8 cellular contexts compared by ENCODE assay signal in the genomic region with DNA sequence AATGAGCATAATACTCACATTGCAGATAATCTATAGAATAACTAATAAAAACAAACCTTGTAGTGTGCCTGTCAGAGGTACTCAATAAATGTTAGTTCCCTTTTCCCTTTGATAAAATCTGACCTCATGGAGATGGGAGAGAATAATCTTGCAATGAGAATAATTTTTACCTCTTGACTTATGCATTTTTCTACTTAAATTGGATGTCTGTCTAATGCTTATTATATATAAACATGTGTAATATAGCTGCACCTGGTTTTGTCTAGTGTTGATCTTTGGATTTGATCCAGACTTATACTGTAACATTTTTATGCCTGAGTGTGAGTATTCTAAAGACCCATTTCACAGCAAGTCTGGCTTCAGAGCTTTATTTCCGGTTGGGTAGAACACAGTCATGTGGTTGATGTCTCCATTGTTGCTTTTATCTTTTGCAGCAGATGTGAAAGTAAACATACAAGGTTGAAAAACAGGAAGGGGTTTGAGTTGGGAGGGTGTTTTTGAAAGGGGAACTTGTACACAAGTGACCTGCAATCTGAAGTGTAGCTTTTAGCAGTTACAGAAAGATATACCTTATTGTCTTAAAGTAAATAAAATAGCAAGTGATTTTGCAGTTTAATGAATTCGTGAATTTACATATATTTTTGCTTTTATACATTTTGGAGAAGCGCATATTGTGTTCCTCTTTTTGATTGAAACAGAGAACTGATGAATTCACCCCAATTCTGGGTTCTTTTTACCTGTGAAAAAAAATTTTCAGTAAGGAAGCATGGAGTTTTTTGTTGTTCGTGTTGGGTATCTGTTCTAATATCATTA. TPM values are rescaled to one million over a fixed set of nuclear protein-coding genes. Genes with fewer than 3 reads are reported as not detected.
DNase-seq lines count a peak whose midpoint lies in the region; ATAC-seq and TF ChIP-seq lines count a peak whose summit lies in the region.

No MANE protein-coding gene starts in this region.

- H3K27ac Mint-ChIP-seq in T-helper 17 cell = peak overlapping the region; percentile 98

- H3K4me1 Mint-ChIP-seq in T-helper 17 cell = peaks cover 44% of the 10 kb centered on the region

- H3K79me2 ChIP-seq in SK-N-SH (ENCODE audit: insufficient read depth) = no peaks in the 10 kb centered on the region

- peak overlapping the region; percentile 30; the same call in 1 of the 2 replicates for H3K4me2 ChIP-seq in SK-N-SH

- TF ChIP-seq CTCF in SK-N-SH (IDR thresholded peaks at IDR 0.05) (no peak), left ventricle myocardium inferior (IDR thresholded peaks at IDR 0.05; ENCODE audit: borderline replicate concordance) (no peak), uterus (IDR thresholded peaks at IDR 0.05) (no peak), gastroesophageal sphincter (IDR thresholded peaks at IDR 0.05) (no peak)

- no peak for TF ChIP-seq EP300 in SK-N-SH (IDR thresholded peaks at IDR 0.05; ENCODE audit: borderline replicate concordance in 1 of 2, low read depth in 1 of 2, low read length in 1 of 2)
- TF ChIP-seq EP300 in gastroesophageal sphincter (IDR thresholded peaks at IDR 0.05) = no peak

- no peak overlapping the region for H3K4me3 ChIP-seq in SK-N-SH (ENCODE audit: low read depth in 2 of 2, low read length in 1 of 2)
- H3K4me3 ChIP-seq in HUES48 (ENCODE audit: low read depth, low read length) = no peak overlapping the region
- no peak overlapping the region for H3K4me3 ChIP-seq in left ventricle myocardium inferior
- H3K4me3 ChIP-seq in uterus = peak overlapping the region in 1 of 2 donors; percentile 5
- no peak overlapping the region for H3K4me3 ChIP-seq in gastroesophageal sphincter

- no peak for ATAC-seq in SK-N-SH treated with all-trans-retinoic acid at 6 μM for 48 hours
- ATAC-seq in GM21526 (IDR thresholded peaks at IDR 0.05; ENCODE audit: low FRiP score, unreplicated experiment) = peak; percentile 89
- peak; percentile 89 for ATAC-seq in T-helper 17 cell
- ATAC-seq in gastroesophageal sphincter = no peak

- H3F3A ChIP-seq in SK-N-SH (replicated peaks; ENCODE audit: insufficient read depth) = peaks cover 4% of the 10 kb centered on the region

- H3K27me3 ChIP-seq in SK-N-SH (ENCODE audit: insufficient read depth) = no peaks in the 10 kb centered on the region
- H3K27me3 ChIP-seq in HUES48 (ENCODE audit: control insufficient read depth, insufficient read depth, low read length) = no peaks in the 10 kb centered on the region
- H3K27me3 ChIP-seq in left ventricle myocardium inferior (ENCODE audit: low read depth) = no peaks in the 10 kb centered on the region
- no peaks in the 10 kb centered on the region for H3K27me3 ChIP-seq in uterus
- no peaks in the 10 kb centered on the region for H3K27me3 ChIP-seq in gastroesophageal sphincter

- TF ChIP-seq POLR2A in uterus (IDR thresholded peaks at IDR 0.05) (no peak), gastroesophageal sphincter (IDR thresholded peaks at IDR 0.05) (no peak)

- H3K27me3 Mint-ChIP-seq in T-helper 17 cell = no peaks in the 10 kb centered on the region

- CTCF ChIA-PET in SK-N-SH (lab: Yijun Ruan, JAX) = interaction anchor here (0.6 to 2.2 kb wide), 7 partner anchors 8 to 50 kb away, joined by 3 to 9 read pairs (median 4); no protein-coding TSS in a partner anchor

- DNase-seq in SK-N-SH = no peak
- DNase-seq in T-helper 17 cell = peak in 2 of 3 donors; percentile 14 to 15
- DNase-seq in left ventricle myocardium inferior = no peak
- no peak for DNase-seq in uterus

- H3K9me2 ChIP-seq in SK-N-SH = no peaks in the 10 kb centered on the region

- H3K4me1 ChIP-seq in SK-N-SH (ENCODE audit: control insufficient read depth in 1 of 2, insufficient read depth in 2 of 2, low read depth in 1 of 2, low read length in 1 of 2) = peaks cover 7 to 20% of the 10 kb centered on the region in 2 experiments; a peak in 2 of 4 replicates
- H3K4me1 ChIP-seq in HUES48 (ENCODE audit: control insufficient read depth, insufficient read depth, low read length) = peaks cover 26% of the 10 kb centered on the region
- H3K4me1 ChIP-seq in left ventricle myocardium inferior = peaks cover 26% of the 10 kb centered on the region
- peaks cover 0 to 5% of the 10 kb centered on the region in 2 donors for H3K4me1 ChIP-seq in uterus
- peaks cover 4 to 24% (median 11%) of the 10 kb centered on the region in 3 donors for H3K4me1 ChIP-seq in gastroesophageal sphincter

- H3K36me3 ChIP-seq in SK-N-SH (replicated peaks in 1 of 2; ENCODE audit: control insufficient read depth in 1 of 2, insufficient read depth in 2 of 2, low read length in 1 of 2) = no peaks in the 10 kb centered on the region
- no peaks in the 10 kb centered on the region for H3K36me3 ChIP-seq in HUES48 (ENCODE audit: control insufficient read depth, insufficient read depth, low read length)
- no peaks in the 10 kb centered on the region for H3K36me3 ChIP-seq in left ventricle myocardium inferior
- H3K36me3 ChIP-seq in uterus = no peaks in the 10 kb centered on the region
- H3K36me3 ChIP-seq in gastroesophageal sphincter = no peaks in the 10 kb centered on the region

- H3K9me3 ChIP-seq in SK-N-SH (no peaks in the 10 kb centered on the region), HUES48 (ENCODE audit: control insufficient read depth, insufficient read depth, low read length) (no peaks in the 10 kb centered on the region), T-helper 17 cell (ENCODE audit: control insufficient read depth, low read length, poor library complexity, severe bottlenecking) (no peaks in the 10 kb centered on the region), left ventricle myocardium inferior (replicated peaks) (no peaks in the 10 kb centered on the region), uterus (no peaks in the 10 kb centered on the region), gastroesophageal sphincter (no peaks in the 10 kb centered on the region)

- TF ChIP-seq RAD21 in SK-N-SH (IDR thresholded peaks at IDR 0.05; ENCODE audit: low read length) = no peak

- no peaks in the 10 kb centered on the region for H3K36me3 Mint-ChIP-seq in T-helper 17 cell (ENCODE audit: low read depth)

- H3K9ac ChIP-seq in SK-N-SH (no peak overlapping the region), HUES48 (ENCODE audit: low read depth, low read length) (no peak overlapping the region)

- WGBS in SK-N-SH (ENCODE audit: low lambda C conversion rate) = 86% methylated on average over 4 of the region's 4 CpGs
- 60 to 64% methylated on average over 3 to 4 of the region's 4 CpGs for WGBS in gastroesophageal sphincter (ENCODE audit: low coverage in 1 of 2), 2 donors

- peak overlapping the region; percentile 22 to 70; a peak in 3 of 4 replicates for H3K27ac ChIP-seq in SK-N-SH (ENCODE audit: low read depth in 2 of 2, low read length in 1 of 2)
- H3K27ac ChIP-seq in HUES48 (ENCODE audit: low read depth, low read length) = peak overlapping the region; percentile 76
- H3K27ac ChIP-seq in left ventricle myocardium inferior (replicated peaks) = peak overlapping the region; percentile 57
- H3K27ac ChIP-seq in uterus = peak overlapping the region; percentile 55 to 70
- H3K27ac ChIP-seq in gastroesophageal sphincter = no peak overlapping the region

- H4K20me1 ChIP-seq in SK-N-SH (ENCODE audit: insufficient read depth) = no peaks in the 10 kb centered on the region

- intact Hi-C loops in left ventricle myocardium inferior (cut with micrococcal nuclease) = no loop called here
- intact Hi-C loops in uterus (cut with DNase I; ENCODE audit: low total_unique reads) = no loop called here

- H2AFZ ChIP-seq in SK-N-SH (ENCODE audit: low read depth) = peak overlapping the region; percentile 30; the same call in 1 of the 2 replicates

- peak overlapping the region; percentile 84 for H3K4me3 Mint-ChIP-seq in T-helper 17 cell

- POLR2A ChIA-PET in SK-N-SH (lab: Yijun Ruan, JAX) = no interaction called here

TF ChIP-seq in SK-N-SH, 30 proteins besides CTCF, POLR2A, EP300 and RAD21 (continues in another document):
- TF ChIP-seq RCOR1 (IDR thresholded peaks at IDR 0.05; ENCODE audit: low read length) = no peak
- no peak for TF ChIP-seq CHD2 (IDR thresholded peaks at IDR 0.05; ENCODE audit: low read length, partially characterized antibody)
- no peak for TF ChIP-seq SMC3 (IDR thresholded peaks at IDR 0.05; ENCODE audit: low read depth, low read length)
- no peak for TF ChIP-seq EZH2phosphoT487 (IDR thresholded peaks at IDR 0.05; ENCODE audit: borderline replicate concordance, low read depth)
- TF ChIP-seq, protein P1, sequence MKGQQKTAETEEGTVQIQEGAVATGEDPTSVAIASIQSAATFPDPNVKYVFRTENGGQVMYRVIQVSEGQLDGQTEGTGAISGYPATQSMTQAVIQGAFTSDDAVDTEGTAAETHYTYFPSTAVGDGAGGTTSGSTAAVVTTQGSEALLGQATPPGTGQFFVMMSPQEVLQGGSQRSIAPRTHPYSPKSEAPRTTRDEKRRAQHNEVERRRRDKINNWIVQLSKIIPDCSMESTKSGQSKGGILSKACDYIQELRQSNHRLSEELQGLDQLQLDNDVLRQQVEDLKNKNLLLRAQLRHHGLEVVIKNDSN (IDR thresholded peaks at IDR 0.05; ENCODE audit: borderline replicate concordance, low read depth) = no peak
- TF ChIP-seq MEF2A (IDR thresholded peaks at IDR 0.05; ENCODE audit: borderline replicate concordance, low read depth) = no peak
- no peak for TF ChIP-seq NFIC (IDR thresholded peaks at IDR 0.05; ENCODE audit: borderline replicate concordance)
- no peak for TF ChIP-seq TCF12 (IDR thresholded peaks at IDR 0.05)

TF ChIP-seq in SK-N-SH treated with all-trans-retinoic acid at 6 μM for 48 hours, 23 proteins besides CTCF, POLR2A, EP300 and RAD21 (continues in another document):
- TF ChIP-seq ZNF565 (CRISPR knock-in tag; conservative IDR thresholded peaks at IDR 0.05; ENCODE audit: low read depth) (no peak), RARB (CRISPR knock-in tag; IDR thresholded peaks at IDR 0.05) (no peak), ZC3H10 (CRISPR knock-in tag; IDR thresholded peaks at IDR 0.05) (no peak), BACH2 (CRISPR knock-in tag; IDR thresholded peaks at IDR 0.05; ENCODE audit: borderline replicate concordance) (no peak)
- TF ChIP-seq, protein P2, sequence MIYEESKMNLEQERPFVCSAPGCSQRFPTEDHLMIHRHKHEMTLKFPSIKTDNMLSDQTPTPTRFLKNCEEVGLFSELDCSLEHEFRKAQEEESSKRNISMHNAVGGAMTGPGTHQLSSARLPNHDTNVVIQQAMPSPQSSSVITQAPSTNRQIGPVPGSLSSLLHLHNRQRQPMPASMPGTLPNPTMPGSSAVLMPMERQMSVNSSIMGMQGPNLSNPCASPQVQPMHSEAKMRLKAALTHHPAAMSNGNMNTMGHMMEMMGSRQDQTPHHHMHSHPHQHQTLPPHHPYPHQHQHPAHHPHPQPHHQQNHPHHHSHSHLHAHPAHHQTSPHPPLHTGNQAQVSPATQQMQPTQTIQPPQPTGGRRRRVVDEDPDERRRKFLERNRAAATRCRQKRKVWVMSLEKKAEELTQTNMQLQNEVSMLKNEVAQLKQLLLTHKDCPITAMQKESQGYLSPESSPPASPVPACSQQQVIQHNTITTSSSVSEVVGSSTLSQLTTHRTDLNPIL (CRISPR knock-in tag; IDR thresholded peaks at IDR 0.05; ENCODE audit: low read depth) = no peak

RNA-seq across cellular contexts. Expression of a gene that starts 12.5 kb away (rescaled TPM):
- 7.4 and 10.3 TPM in 2 replicates for polyA plus RNA-seq in SK-N-SH (2012; rRNA removed)
- 8.9 and 14.2 TPM in 2 replicates for polyA plus RNA-seq in SK-N-SH (2012; cell fraction: cytosol; rRNA removed)
- polyA plus RNA-seq in SK-N-SH (2012; cell fraction: nucleus; rRNA removed) = 12.1 and 21.9 TPM in 2 replicates
- total RNA-seq in T-helper 17 cell (100 to 1,000 TPM; 193 to 221 TPM), left ventricle myocardium inferior (23.4 TPM), uterus (1,000 to 10,000 TPM in 1 of 4 donors, 10 to 100 TPM in 3; 16.2 to 1,146 (median 45.4) TPM), gastroesophageal sphincter (10 to 100 TPM; 16.7 to 30.8 (median 21.7) TPM)

Comparison
In these comparisons a context has a peak if more than half of its experiments do, and no peak if none do; other contexts are left out.
1. DNase-seq: peak in T-helper 17 cell (2 of 3); none in SK-N-SH (single experiment), left ventricle myocardium inferior (single experiment) and uterus (0 of 2).
2. H3K27ac ChIP-seq: peak in SK-N-SH (2 of 2), HUES48 (single experiment), left ventricle myocardium inferior (single experiment) and uterus (2 of 2); none in gastroesophageal sphincter (0 of 4).
3. ATAC-seq: peak in GM21526 (single experiment) and T-helper 17 cell (single experiment); none in SK-N-SH treated with all-trans-retinoic acid at 6 μM for 48 hours (single experiment) and gastroesophageal sphincter (single experiment).